In the genomic region with DNA sequence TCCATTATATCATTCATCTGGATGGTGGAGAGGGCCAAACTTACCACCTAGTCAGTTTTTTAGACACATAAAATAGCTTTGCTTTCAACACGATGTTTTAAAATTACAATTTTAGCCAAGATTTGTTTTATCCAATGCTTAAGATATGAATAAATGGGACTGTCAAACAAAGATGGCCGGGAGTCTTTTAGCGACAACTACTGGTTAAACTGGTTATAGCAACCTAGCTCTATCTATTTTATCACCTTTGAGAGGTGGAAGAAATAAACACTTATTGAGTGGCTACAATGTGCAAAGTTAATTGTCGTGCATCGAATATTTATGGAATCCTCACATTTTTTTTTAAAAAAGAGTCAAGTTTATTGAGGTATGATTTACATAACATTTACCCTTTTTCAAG, we compare ENCODE assay signal across 14 cellular contexts.
DNase-seq lines count a peak whose midpoint lies in the region; ATAC-seq and TF ChIP-seq lines count a peak whose summit lies in the region.
"Had no signal": no experiment of that assay in that cellular context is flagged by ENCODE, and none has a peak within 500 bp of the region (broad histone marks: within the 10 kb centered on the region; RNA-seq: fewer than 3 reads in every experiment).

No MANE protein-coding gene starts in this region.

- H2BK12ac ChIP-seq in H9 (ENCODE audit: insufficient read length, low read depth, low read length): no peak overlapping the region

- H3K18ac ChIP-seq in H9 (ENCODE audit: insufficient read length, low read depth, low read length): no peak overlapping the region

- no peak overlapping the region for H3K14ac ChIP-seq in H9 (ENCODE audit: insufficient read depth, low read length)

- H3K4me1 Mint-ChIP-seq in H9: peaks cover under 1 to 8% of the 10 kb centered on the region in 2 experiments
- H3K4me1 Mint-ChIP-seq in endodermal cell: no peaks in the 10 kb centered on the region
- H3K4me1 Mint-ChIP-seq in effector memory CD8-positive, alpha-beta T cell (ENCODE audit: low read depth in 2 of 2): no peaks in the 10 kb centered on the region
- H3K4me1 Mint-ChIP-seq: CD14-positive monocyte had no signal

- H3K79me2 ChIP-seq in H9 (ENCODE audit: insufficient read depth, low read length): no peaks in the 10 kb centered on the region
- no peaks in the 10 kb centered on the region for H3K79me2 ChIP-seq in OCI-LY3 (ENCODE audit: low read length)

- no CpG with 5 or more reads among the region's 5 CpGs for WGBS in H9 (ENCODE audit: extremely low coverage, insufficient read length, low lambda C conversion rate)
- WGBS in endodermal cell (ENCODE audit: insufficient coverage in 1 of 2, insufficient read length in 1 of 2), 2 experiments: 90 to 100% methylated on average over 3 of the region's 5 CpGs

- no peak overlapping the region for H3T11ph ChIP-seq in H9 (ENCODE audit: low read length)

- DNase-seq in AG09309 (ENCODE audit: low read depth) (no peak), H9 (no peak), endodermal cell (no peak), hippocampal formation (lab: John Stamatoyannopoulos, UW) (no peak), NOMO-1 treated with dmso at 0.1 percent for 144 hours (lab: John Stamatoyannopoulos, UW; ENCODE audit: unreplicated experiment) (no peak), T1000 (lab: John Stamatoyannopoulos, UW) (no peak)
- DNase-seq in effector memory CD8-positive, alpha-beta T cell: no peak
- DNase-seq: COR-L47, IMR-90, NCI-H1436 treated with DMSO at 0.1 percent for 48 hours, NCI-H345, NCI-H69 had no signal

- H3K36me3 ChIP-seq in OCI-LY3 (replicated peaks; ENCODE audit: low read depth, low read length) (no peaks in the 10 kb centered on the region), endodermal cell (ENCODE audit: control insufficient read depth, insufficient read depth, low read length) (no peaks in the 10 kb centered on the region)

- no peak overlapping the region for H2BK15ac ChIP-seq in H9 (ENCODE audit: low read depth, low read length)

- no peak overlapping the region for H3K4me3 ChIP-seq in AG09309 (ENCODE audit: control insufficient read depth, low read depth, low read length)
- no peak overlapping the region for H3K4me3 ChIP-seq in OCI-LY3 (ENCODE audit: low read length)
- no peak overlapping the region for H3K4me3 ChIP-seq in endodermal cell (ENCODE audit: low read length)

- H4K20me1 ChIP-seq in H9 (ENCODE audit: control insufficient read depth, insufficient read depth, insufficient read length) (no peaks in the 10 kb centered on the region), OCI-LY3 (ENCODE audit: insufficient read depth, low read length) (no peaks in the 10 kb centered on the region)

- no peak overlapping the region for H2BK5ac ChIP-seq in H9 (ENCODE audit: insufficient read length, low read length)

- H3K56ac ChIP-seq in H9 (ENCODE audit: insufficient read length, low read depth, low read length): no peak overlapping the region

- H3K9me3 ChIP-seq in H9 (ENCODE audit: control insufficient read depth, low read depth, low read length) (no peaks in the 10 kb centered on the region), OCI-LY3 (ENCODE audit: insufficient read depth, low read length) (no peaks in the 10 kb centered on the region), endodermal cell (ENCODE audit: control insufficient read depth, low read length) (peaks cover 11% of the 10 kb centered on the region)

- H3K4ac ChIP-seq in H9 (ENCODE audit: low read depth, low read length): no peak overlapping the region

- no peak overlapping the region for H4K91ac ChIP-seq in H9 (ENCODE audit: insufficient read length, low read depth, low read length)

- TF ChIP-seq CTCF in AG09309 (IDR thresholded peaks at IDR 0.05; ENCODE audit: control insufficient read depth, insufficient read depth, low read depth, low read length, missing control alignments): peak; percentile 8
- peak; percentile 50 for TF ChIP-seq CTCF in H9 (conservative IDR thresholded peaks at IDR 0.05)
- TF ChIP-seq CTCF in OCI-LY3 (IDR thresholded peaks at IDR 0.05; ENCODE audit: low read depth, low read length): peak; percentile 24
- peak; percentile 42 for TF ChIP-seq CTCF in endodermal cell (conservative IDR thresholded peaks at IDR 0.05)

- no peak for ATAC-seq in effector memory CD8-positive, alpha-beta T cell (replicated peaks)

- H2AK5ac ChIP-seq in H9 (ENCODE audit: insufficient read length, low read length): no peak overlapping the region

- H3K9ac ChIP-seq in H9 (ENCODE audit: extremely low read depth, insufficient read length, low read length) (no peak overlapping the region), OCI-LY3 (ENCODE audit: low read length) (no peak overlapping the region), endodermal cell (ENCODE audit: extremely low read depth, low read length, poor library complexity, severe bottlenecking) (no peak overlapping the region)

- no peak overlapping the region for H3K4me3 Mint-ChIP-seq in H9
- H3K4me3 Mint-ChIP-seq in endodermal cell: no peak overlapping the region
- H3K4me3 Mint-ChIP-seq in effector memory CD8-positive, alpha-beta T cell: no peak overlapping the region
- H3K4me3 Mint-ChIP-seq: CD14-positive monocyte had no signal

- no peaks in the 10 kb centered on the region for H3K4me1 ChIP-seq in H9 (ENCODE audit: insufficient read depth, low read length)
- H3K4me1 ChIP-seq in OCI-LY3 (ENCODE audit: low read length): no peaks in the 10 kb centered on the region
- no peaks in the 10 kb centered on the region for H3K4me1 ChIP-seq in endodermal cell (ENCODE audit: control insufficient read depth, insufficient read depth, low read length)

- H2BK20ac ChIP-seq in H9 (ENCODE audit: low read depth, low read length, poor library complexity, severe bottlenecking): no peak overlapping the region

- H3K27ac ChIP-seq in H9 (ENCODE audit: insufficient read length, low read depth, low read length) (no peak overlapping the region), OCI-LY3 (ENCODE audit: low read length) (no peak overlapping the region), endodermal cell (ENCODE audit: low read depth, low read length) (no peak overlapping the region)

- H3K36me3 Mint-ChIP-seq in H9 (ENCODE audit: insufficient read depth in 1 of 3, low read depth in 3 of 3) (peaks cover 3 to 9% (median 6%) of the 10 kb centered on the region in 3 experiments; a peak in 6 of 7 replicates), endodermal cell (ENCODE audit: low read depth) (no peaks in the 10 kb centered on the region)
- H3K36me3 Mint-ChIP-seq in effector memory CD8-positive, alpha-beta T cell (ENCODE audit: insufficient read depth): no peaks in the 10 kb centered on the region
- H3K36me3 Mint-ChIP-seq: CD14-positive monocyte had no signal

- H3K27me3 Mint-ChIP-seq in H9 (ENCODE audit: low read depth): peaks cover 33% of the 10 kb centered on the region
- peaks cover 15% of the 10 kb centered on the region for H3K27me3 Mint-ChIP-seq in endodermal cell (ENCODE audit: insufficient read depth)
- H3K27me3 Mint-ChIP-seq in effector memory CD8-positive, alpha-beta T cell: peaks cover 16 to 44% of the 10 kb centered on the region in 2 donors

- H3K27me3 ChIP-seq in H9 (ENCODE audit: insufficient read depth, low read length): no peaks in the 10 kb centered on the region
- peaks cover 18% of the 10 kb centered on the region for H3K27me3 ChIP-seq in OCI-LY3 (ENCODE audit: low read depth, low read length)
- no peaks in the 10 kb centered on the region for H3K27me3 ChIP-seq in endodermal cell (ENCODE audit: control insufficient read depth, insufficient read depth, low read length, poor library complexity, severe bottlenecking)

- no peaks in the 10 kb centered on the region for H3K79me1 ChIP-seq in H9 (ENCODE audit: insufficient read depth, low read depth, low read length, poor library complexity, severe bottlenecking)

- no peak overlapping the region for H2BK120ac ChIP-seq in H9 (ENCODE audit: low read depth, low read length, poor library complexity, severe bottlenecking)

- H3K4me2 ChIP-seq in H9 (ENCODE audit: insufficient read depth, insufficient read length, low read length): no peak overlapping the region
- H3K4me2 ChIP-seq in OCI-LY3 (ENCODE audit: low read length): no peak overlapping the region

- no peak overlapping the region for H3K23ac ChIP-seq in H9 (ENCODE audit: insufficient read length, low read depth, low read length)

- H2AFZ ChIP-seq in H9 (ENCODE audit: low read length) (no peak overlapping the region), OCI-LY3 (ENCODE audit: low read depth, low read length) (no peak overlapping the region)

- H4K8ac ChIP-seq in H9 (replicated peaks; ENCODE audit: insufficient read length, low read depth, low read length): no peak overlapping the region

- H4K5ac ChIP-seq in H9 (ENCODE audit: insufficient read length, low read depth, low read length): no peak overlapping the region

- H3K27ac Mint-ChIP-seq in H9 (no peak overlapping the region), endodermal cell (no peak overlapping the region)
- H3K27ac Mint-ChIP-seq in effector memory CD8-positive, alpha-beta T cell: no peak overlapping the region
- H3K27ac Mint-ChIP-seq: CD14-positive monocyte had no signal

- H3K9me3 Mint-ChIP-seq in H9 (peaks cover 11 to 12% of the 10 kb centered on the region in 2 experiments), endodermal cell (peaks cover 14% of the 10 kb centered on the region)
- peaks cover 0 to 4% of the 10 kb centered on the region in 2 donors for H3K9me3 Mint-ChIP-seq in effector memory CD8-positive, alpha-beta T cell

- no peaks in the 10 kb centered on the region for H3K23me2 ChIP-seq in H9 (ENCODE audit: insufficient read length, low read depth, low read length, poor library complexity, severe bottlenecking)
